In genomic region chr20:49812463-49813304, GRCh38 we compare ENCODE assay signal across 1 cellular context.
TF ChIP-seq lines count a peak whose summit lies in the region.

TSS of gene SLC9A8 (plus strand) at chr20:49812828. CDS start at chr20:49812923, 95 bp downstream.

TF ChIP-seq in HEK293, 187 proteins besides CTCF, POLR2A, EP300 and RAD21 (continued from another document and continues in another):
- TF ChIP-seq HIC1 (tag by site-specific recombination; IDR thresholded peaks at IDR 0.05) = peak; percentile 85
- TF ChIP-seq ZNF280C (tag by site-specific recombination; IDR thresholded peaks at IDR 0.05) = no peak
- TF ChIP-seq ZNF600 (tag by site-specific recombination; IDR thresholded peaks at IDR 0.05) = no peak; the same call in 1 of the 2 replicates
- no peak for TF ChIP-seq ZNF488 (tag by site-specific recombination; IDR thresholded peaks at IDR 0.05)
- TF ChIP-seq ZNF416 (tag by site-specific recombination; IDR thresholded peaks at IDR 0.05) = no peak
- TF ChIP-seq KLF16 (tag by site-specific recombination; IDR thresholded peaks at IDR 0.05) = peak; percentile 30; the same call in 1 of the 2 replicates
- TF ChIP-seq ZNF664 (tag by site-specific recombination; IDR thresholded peaks at IDR 0.05) = no peak
- TF ChIP-seq, protein P1, sequence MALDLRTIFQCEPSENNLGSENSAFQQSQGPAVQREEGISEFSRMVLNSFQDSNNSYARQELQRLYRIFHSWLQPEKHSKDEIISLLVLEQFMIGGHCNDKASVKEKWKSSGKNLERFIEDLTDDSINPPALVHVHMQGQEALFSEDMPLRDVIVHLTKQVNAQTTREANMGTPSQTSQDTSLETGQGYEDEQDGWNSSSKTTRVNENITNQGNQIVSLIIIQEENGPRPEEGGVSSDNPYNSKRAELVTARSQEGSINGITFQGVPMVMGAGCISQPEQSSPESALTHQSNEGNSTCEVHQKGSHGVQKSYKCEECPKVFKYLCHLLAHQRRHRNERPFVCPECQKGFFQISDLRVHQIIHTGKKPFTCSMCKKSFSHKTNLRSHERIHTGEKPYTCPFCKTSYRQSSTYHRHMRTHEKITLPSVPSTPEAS (tag by site-specific recombination; IDR thresholded peaks at IDR 0.05) = no peak
- TF ChIP-seq, protein P2, sequence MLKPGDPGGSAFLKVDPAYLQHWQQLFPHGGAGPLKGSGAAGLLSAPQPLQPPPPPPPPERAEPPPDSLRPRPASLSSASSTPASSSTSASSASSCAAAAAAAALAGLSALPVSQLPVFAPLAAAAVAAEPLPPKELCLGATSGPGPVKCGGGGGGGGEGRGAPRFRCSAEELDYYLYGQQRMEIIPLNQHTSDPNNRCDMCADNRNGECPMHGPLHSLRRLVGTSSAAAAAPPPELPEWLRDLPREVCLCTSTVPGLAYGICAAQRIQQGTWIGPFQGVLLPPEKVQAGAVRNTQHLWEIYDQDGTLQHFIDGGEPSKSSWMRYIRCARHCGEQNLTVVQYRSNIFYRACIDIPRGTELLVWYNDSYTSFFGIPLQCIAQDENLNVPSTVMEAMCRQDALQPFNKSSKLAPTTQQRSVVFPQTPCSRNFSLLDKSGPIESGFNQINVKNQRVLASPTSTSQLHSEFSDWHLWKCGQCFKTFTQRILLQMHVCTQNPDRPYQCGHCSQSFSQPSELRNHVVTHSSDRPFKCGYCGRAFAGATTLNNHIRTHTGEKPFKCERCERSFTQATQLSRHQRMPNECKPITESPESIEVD (tag by site-specific recombination; IDR thresholded peaks at IDR 0.05) = no peak
- no peak for TF ChIP-seq ZNF140 (tag by site-specific recombination; IDR thresholded peaks at IDR 0.05)
- no peak for TF ChIP-seq ZNF16 (tag by site-specific recombination; IDR thresholded peaks at IDR 0.05; ENCODE audit: low read depth)
- no peak for TF ChIP-seq KLF7 (tag by site-specific recombination; IDR thresholded peaks at IDR 0.05; ENCODE audit: borderline replicate concordance)
- peak; percentile 94 for TF ChIP-seq EGR2 (tag by site-specific recombination; IDR thresholded peaks at IDR 0.05; ENCODE audit: low read depth)
- TF ChIP-seq ZNF112 (tag by site-specific recombination; IDR thresholded peaks at IDR 0.05) = no peak
- no peak for TF ChIP-seq ZNF747 (tag by site-specific recombination; IDR thresholded peaks at IDR 0.05)
- TF ChIP-seq GLIS1 (tag by site-specific recombination; IDR thresholded peaks at IDR 0.05) = peak; percentile 67
- TF ChIP-seq ZNF138 (tag by site-specific recombination; IDR thresholded peaks at IDR 0.05; ENCODE audit: borderline replicate concordance) = no peak
- TF ChIP-seq ZFP3 (tag by site-specific recombination; IDR thresholded peaks at IDR 0.05; ENCODE audit: low read depth) = no peak
- TF ChIP-seq ZNF248 (tag by site-specific recombination; IDR thresholded peaks at IDR 0.05) = no peak
- TF ChIP-seq PBX3 (CRISPR knock-in tag; IDR thresholded peaks at IDR 0.05) = no peak
- TF ChIP-seq ZNF175 (tag by site-specific recombination; IDR thresholded peaks at IDR 0.05) = no peak
- TF ChIP-seq ZNF423 (tag by site-specific recombination; IDR thresholded peaks at IDR 0.05) = no peak
- TF ChIP-seq, protein P3, sequence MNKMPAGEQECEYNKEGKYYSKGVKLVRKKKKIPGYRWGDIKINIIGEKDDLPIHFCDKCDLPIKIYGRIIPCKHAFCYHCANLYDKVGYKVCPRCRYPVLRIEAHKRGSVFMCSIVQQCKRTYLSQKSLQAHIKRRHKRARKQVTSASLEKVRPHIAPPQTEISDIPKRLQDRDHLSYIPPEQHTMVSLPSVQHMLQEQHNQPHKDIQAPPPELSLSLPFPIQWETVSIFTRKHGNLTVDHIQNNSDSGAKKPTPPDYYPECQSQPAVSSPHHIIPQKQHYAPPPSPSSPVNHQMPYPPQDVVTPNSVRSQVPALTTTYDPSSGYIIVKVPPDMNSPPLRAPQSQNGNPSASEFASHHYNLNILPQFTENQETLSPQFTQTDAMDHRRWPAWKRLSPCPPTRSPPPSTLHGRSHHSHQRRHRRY (tag by site-specific recombination; IDR thresholded peaks at IDR 0.05) = no peak
- no peak for TF ChIP-seq ZSCAN16 (tag by site-specific recombination; IDR thresholded peaks at IDR 0.05)
- TF ChIP-seq, protein P4, sequence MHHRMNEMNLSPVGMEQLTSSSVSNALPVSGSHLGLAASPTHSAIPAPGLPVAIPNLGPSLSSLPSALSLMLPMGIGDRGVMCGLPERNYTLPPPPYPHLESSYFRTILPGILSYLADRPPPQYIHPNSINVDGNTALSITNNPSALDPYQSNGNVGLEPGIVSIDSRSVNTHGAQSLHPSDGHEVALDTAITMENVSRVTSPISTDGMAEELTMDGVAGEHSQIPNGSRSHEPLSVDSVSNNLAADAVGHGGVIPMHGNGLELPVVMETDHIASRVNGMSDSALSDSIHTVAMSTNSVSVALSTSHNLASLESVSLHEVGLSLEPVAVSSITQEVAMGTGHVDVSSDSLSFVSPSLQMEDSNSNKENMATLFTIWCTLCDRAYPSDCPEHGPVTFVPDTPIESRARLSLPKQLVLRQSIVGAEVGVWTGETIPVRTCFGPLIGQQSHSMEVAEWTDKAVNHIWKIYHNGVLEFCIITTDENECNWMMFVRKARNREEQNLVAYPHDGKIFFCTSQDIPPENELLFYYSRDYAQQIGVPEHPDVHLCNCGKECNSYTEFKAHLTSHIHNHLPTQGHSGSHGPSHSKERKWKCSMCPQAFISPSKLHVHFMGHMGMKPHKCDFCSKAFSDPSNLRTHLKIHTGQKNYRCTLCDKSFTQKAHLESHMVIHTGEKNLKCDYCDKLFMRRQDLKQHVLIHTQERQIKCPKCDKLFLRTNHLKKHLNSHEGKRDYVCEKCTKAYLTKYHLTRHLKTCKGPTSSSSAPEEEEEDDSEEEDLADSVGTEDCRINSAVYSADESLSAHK (tag by site-specific recombination; IDR thresholded peaks at IDR 0.05) = no peak; the same call in 1 of the 2 replicates
- TF ChIP-seq, protein P5, sequence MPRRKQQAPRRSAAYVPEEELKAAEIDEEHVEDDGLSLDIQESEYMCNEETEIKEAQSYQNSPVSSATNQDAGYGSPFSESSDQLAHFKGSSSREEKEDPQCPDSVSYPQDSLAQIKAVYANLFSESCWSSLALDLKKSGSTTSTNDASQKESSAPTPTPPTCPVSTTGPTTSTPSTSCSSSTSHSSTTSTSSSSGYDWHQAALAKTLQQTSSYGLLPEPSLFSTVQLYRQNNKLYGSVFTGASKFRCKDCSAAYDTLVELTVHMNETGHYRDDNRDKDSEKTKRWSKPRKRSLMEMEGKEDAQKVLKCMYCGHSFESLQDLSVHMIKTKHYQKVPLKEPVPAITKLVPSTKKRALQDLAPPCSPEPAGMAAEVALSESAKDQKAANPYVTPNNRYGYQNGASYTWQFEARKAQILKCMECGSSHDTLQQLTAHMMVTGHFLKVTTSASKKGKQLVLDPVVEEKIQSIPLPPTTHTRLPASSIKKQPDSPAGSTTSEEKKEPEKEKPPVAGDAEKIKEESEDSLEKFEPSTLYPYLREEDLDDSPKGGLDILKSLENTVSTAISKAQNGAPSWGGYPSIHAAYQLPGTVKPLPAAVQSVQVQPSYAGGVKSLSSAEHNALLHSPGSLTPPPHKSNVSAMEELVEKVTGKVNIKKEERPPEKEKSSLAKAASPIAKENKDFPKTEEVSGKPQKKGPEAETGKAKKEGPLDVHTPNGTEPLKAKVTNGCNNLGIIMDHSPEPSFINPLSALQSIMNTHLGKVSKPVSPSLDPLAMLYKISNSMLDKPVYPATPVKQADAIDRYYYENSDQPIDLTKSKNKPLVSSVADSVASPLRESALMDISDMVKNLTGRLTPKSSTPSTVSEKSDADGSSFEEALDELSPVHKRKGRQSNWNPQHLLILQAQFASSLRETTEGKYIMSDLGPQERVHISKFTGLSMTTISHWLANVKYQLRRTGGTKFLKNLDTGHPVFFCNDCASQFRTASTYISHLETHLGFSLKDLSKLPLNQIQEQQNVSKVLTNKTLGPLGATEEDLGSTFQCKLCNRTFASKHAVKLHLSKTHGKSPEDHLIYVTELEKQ (tag by site-specific recombination; IDR thresholded peaks at IDR 0.05; ENCODE audit: borderline replicate concordance) = no peak
- peak; percentile 35 for TF ChIP-seq ZNF394 (tag by site-specific recombination; IDR thresholded peaks at IDR 0.05; ENCODE audit: borderline replicate concordance)
- TF ChIP-seq ZNF426 (tag by site-specific recombination; IDR thresholded peaks at IDR 0.05) = no peak
- peak; percentile 69 for TF ChIP-seq ZEB2 (tag by site-specific recombination; IDR thresholded peaks at IDR 0.05)
- TF ChIP-seq ZNF132 (tag by site-specific recombination; IDR thresholded peaks at IDR 0.05; ENCODE audit: borderline replicate concordance) = no peak
- peak; percentile 74 for TF ChIP-seq ZNF366 (tag by site-specific recombination; conservative IDR thresholded peaks at IDR 0.05)
- TF ChIP-seq, protein P6, sequence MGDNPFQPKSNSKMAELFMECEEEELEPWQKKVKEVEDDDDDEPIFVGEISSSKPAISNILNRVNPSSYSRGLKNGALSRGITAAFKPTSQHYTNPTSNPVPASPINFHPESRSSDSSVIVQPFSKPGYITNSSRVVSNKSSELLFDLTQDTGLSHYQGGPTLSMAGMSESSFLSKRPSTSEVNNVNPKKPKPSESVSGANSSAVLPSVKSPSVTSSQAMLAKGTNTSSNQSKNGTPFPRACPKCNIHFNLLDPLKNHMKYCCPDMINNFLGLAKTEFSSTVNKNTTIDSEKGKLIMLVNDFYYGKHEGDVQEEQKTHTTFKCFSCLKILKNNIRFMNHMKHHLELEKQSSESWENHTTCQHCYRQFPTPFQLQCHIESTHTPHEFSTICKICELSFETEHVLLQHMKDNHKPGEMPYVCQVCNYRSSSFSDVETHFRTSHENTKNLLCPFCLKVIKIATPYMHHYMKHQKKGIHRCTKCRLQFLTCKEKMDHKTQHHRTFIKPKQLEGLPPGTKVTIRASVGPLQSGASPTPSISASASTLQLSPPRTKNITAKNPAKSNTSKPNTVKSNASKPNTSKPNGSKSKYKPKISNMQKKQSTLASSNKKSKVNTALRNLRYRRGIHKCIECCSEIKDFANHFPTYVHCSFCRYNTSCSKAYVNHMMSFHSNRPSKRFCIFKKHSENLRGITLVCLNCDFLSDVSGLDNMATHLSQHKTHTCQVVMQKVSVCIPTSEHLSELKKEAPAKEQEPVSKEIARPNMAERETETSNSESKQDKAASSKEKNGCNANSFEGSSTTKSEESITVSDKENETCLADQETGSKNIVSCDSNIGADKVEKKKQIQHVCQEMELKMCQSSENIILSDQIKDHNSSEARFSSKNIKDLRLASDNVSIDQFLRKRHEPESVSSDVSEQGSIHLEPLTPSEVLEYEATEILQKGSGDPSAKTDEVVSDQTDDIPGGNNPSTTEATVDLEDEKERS (tag by site-specific recombination; IDR thresholded peaks at IDR 0.05) = no peak
- TF ChIP-seq ZNF843 (tag by site-specific recombination; IDR thresholded peaks at IDR 0.05) = 0 out of 2 replicates have a peak, but pooled peaks have one; percentile 9
- no peak for TF ChIP-seq ZSCAN23 (tag by site-specific recombination; IDR thresholded peaks at IDR 0.05)
